Comparison of ENCODE assay signal across 1 cellular context in the genomic region with DNA sequence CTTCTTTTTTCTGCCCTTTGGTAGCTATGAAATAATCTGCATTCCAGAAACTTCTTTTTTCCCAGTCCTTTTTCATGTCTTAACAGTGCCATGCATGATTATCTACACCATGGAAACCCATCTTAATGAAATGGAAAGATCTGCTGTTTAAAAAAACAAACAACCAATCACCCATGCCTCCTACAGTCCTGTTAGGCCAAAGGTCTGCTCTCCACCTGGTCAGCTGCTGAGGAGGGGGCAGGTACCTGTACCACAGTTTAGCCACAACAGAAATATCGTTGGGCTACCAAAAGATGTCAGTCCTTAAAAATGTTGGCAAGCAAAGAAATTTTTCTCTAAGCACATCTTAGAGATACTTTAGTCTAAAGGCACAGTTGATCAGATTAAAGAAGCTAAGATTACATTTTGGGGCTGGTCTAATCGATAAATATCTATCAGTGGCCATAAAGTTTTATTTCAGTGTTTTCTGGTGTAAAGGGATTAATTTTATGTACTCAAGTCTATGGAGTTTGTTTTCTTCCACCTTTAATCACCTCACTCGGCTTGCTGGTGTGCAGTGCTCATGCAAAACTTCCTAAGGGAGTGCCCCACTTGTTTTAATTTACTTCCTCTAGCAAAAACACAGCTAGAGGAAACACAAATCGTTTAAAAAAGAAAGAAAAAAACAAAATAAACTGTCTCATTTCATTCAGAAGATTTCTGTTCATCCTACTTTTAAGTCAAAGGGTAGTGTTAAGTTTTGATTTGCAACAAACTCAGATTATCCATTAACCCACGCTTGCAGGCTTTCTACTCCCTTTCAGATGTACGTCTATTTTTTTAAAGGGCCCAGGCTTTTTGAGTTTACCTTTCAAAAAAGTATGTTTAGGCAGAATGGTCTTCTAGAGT.
TF ChIP-seq lines count a peak whose summit lies in the region.

No MANE protein-coding gene starts in this region.

TF ChIP-seq in GM12891, 5 proteins besides CTCF, POLR2A, EP300 and RAD21:
- TF ChIP-seq TAF1 (IDR thresholded peaks at IDR 0.05; ENCODE audit: low read depth, low read length) (no peak), SPI1 (IDR thresholded peaks at IDR 0.05; ENCODE audit: low read depth, low read length) (no peak), POU2F2 (IDR thresholded peaks at IDR 0.05; ENCODE audit: low read depth, low read length) (no peak), POLR2AphosphoS5 (IDR thresholded peaks at IDR 0.05; ENCODE audit: low read depth, low read length) (no peak), PAX5 (IDR thresholded peaks at IDR 0.05; ENCODE audit: insufficient read depth, low read length, severe bottlenecking) (no peak)
